ENCODE assay signal across 23 cellular contexts in the genomic region with DNA sequence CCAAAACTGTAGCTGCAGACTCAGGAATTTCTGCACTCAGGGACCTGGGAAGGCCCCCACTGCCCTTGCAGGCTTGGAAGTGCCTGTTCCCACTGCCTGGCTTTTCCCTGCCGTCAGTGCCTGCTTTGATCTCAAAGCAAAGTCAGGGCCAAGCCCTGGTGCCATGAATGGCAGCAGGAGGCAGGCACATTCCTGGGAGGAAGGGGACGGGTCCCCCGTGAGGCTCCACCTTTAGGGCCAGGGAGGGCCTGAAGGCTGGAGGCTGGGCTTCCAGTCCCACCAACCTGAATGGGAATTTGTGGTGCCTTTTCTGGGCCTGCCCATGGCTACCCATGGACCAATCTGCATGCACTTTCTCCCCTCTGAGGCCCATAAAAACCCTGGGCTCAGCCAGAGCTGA. TPM values are rescaled to one million over a fixed set of nuclear protein-coding genes. Genes with fewer than 3 reads are reported as not detected.
DNase-seq lines count a peak whose midpoint lies in the region; TF ChIP-seq lines count a peak whose summit lies in the region.
"Had no signal": no experiment of that assay in that cellular context is flagged by ENCODE, and none has a peak within 500 bp of the region (broad histone marks: within the 10 kb centered on the region; RNA-seq: fewer than 3 reads in every experiment).

No MANE protein-coding gene starts in this region.

- H3K4me2 ChIP-seq in H9 (ENCODE audit: insufficient read depth, insufficient read length, low read length) (no peak overlapping the region), neuronal stem cell (ENCODE audit: insufficient read depth, low read length, poor library complexity, severe bottlenecking) (no peak overlapping the region)
- H3K4me2 ChIP-seq: A549; BLaER1 treated with 17β-estradiol and CSF1 and Interleukin-3, amounts not matched to agents 10 nM and 100 nM had no signal

- no peak overlapping the region for H4K8ac ChIP-seq in H9 (replicated peaks; ENCODE audit: insufficient read length, low read depth, low read length)
- H4K8ac ChIP-seq in neuronal stem cell (ENCODE audit: low read depth, low read length), result no peak overlapping the region

- no peaks in the 10 kb centered on the region for H3K79me1 ChIP-seq in H9 (ENCODE audit: insufficient read depth, low read depth, low read length, poor library complexity, severe bottlenecking)
- no peaks in the 10 kb centered on the region for H3K79me1 ChIP-seq in neuronal stem cell (ENCODE audit: low read depth, low read length)

- H2BK15ac ChIP-seq in H9 (ENCODE audit: low read depth, low read length) (no peak overlapping the region), neuronal stem cell (ENCODE audit: low read length) (no peak overlapping the region)

- H3K4me3 ChIP-seq in neuronal stem cell (ENCODE audit: low read length in 2 of 2), result no peak overlapping the region
- no peak overlapping the region for H3K4me3 ChIP-seq in Peyer's patch
- H3K4me3 ChIP-seq: A549; BLaER1 treated with 17β-estradiol and CSF1 and Interleukin-3, amounts not matched to agents 10 nM and 100 nM; GM12878; HAP-1 had no signal

- H3K4me1 ChIP-seq in H9 (ENCODE audit: insufficient read depth, low read length) (no peaks in the 10 kb centered on the region), neuronal stem cell (ENCODE audit: control insufficient read depth in 2 of 2, insufficient read depth in 1 of 2, low read depth in 1 of 2, low read length in 2 of 2) (no peaks in the 10 kb centered on the region), Peyer's patch (no peaks in the 10 kb centered on the region)
- H3K4me1 ChIP-seq: A549; BLaER1 treated with 17β-estradiol and CSF1 and Interleukin-3, amounts not matched to agents 10 nM and 100 nM; HAP-1 had no signal

- H4K5ac ChIP-seq in H9 (ENCODE audit: insufficient read length, low read depth, low read length), result no peak overlapping the region

- peak; percentile 79 for DNase-seq in H9
- DNase-seq in ecto neural progenitor cell (ENCODE audit: low spot score), result peak; percentile 58
- DNase-seq in islet precursor cell, result peak; percentile 87
- no peak for DNase-seq in neuronal stem cell (ENCODE audit: low spot score)
- DNase-seq in NCI-H524 treated with DMSO at 0.1 percent for 48 hours (lab: John Stamatoyannopoulos, UW), result no peak
- DNase-seq in Peyer's patch, result no peak
- DNase-seq in NK-92 treated with Interleukin-12 subunit alpha and Interleukin-12 subunit beta, amount 100 ng/mL, for 24 hours (lab: John Stamatoyannopoulos, UW), result no peak
- DNase-seq: 8988T; ACHN; AML-193; BE2C; CD4-positive, alpha-beta T cell; CD8-positive, alpha-beta memory T cell; DMS 273 treated with DMSO at 0.1 percent for 48 hours; DMS79; EL; GDM1; GOT3 had no signal

- H3T11ph ChIP-seq in H9 (ENCODE audit: low read length), result no peak overlapping the region

- H3K23me2 ChIP-seq in H9 (ENCODE audit: insufficient read length, low read depth, low read length, poor library complexity, severe bottlenecking), result no peaks in the 10 kb centered on the region

- H3K27me3 ChIP-seq in H9 (ENCODE audit: insufficient read depth, low read length) (no peaks in the 10 kb centered on the region), neuronal stem cell (ENCODE audit: control insufficient read depth in 3 of 3, insufficient read depth in 3 of 3, low read depth in 1 of 3, low read length in 3 of 3) (peaks cover 0 to 45% (median under 1%) of the 10 kb centered on the region in 3 experiments), Peyer's patch (no peaks in the 10 kb centered on the region)
- H3K27me3 ChIP-seq: BE2C; BLaER1 treated with 17β-estradiol and CSF1 and Interleukin-3, amounts not matched to agents 10 nM and 100 nM had no signal

- H3K4me1 Mint-ChIP-seq in H9, result no peaks in the 10 kb centered on the region
- H3K4me1 Mint-ChIP-seq: CD14-positive monocyte; CD8-positive, alpha-beta memory T cell had no signal

- no CpG with 5 or more reads among the region's 3 CpGs for WGBS in H9 (ENCODE audit: extremely low coverage, insufficient read length, low lambda C conversion rate)
- no CpG with 5 or more reads among the region's 3 CpGs for WGBS in neuronal stem cell (ENCODE audit: extremely low coverage in 2 of 2, insufficient read length in 2 of 2, insufficient replicate concordance in 1 of 2), 2 donors

- H3K9ac ChIP-seq in H9 (ENCODE audit: extremely low read depth, insufficient read length, low read length), result no peak overlapping the region
- no peak overlapping the region for H3K9ac ChIP-seq in neuronal stem cell (ENCODE audit: low read depth, low read length, poor library complexity)
- H3K9ac ChIP-seq: BLaER1 treated with 17β-estradiol and CSF1 and Interleukin-3, amounts not matched to agents 10 nM and 100 nM had no signal

- TF ChIP-seq POLR2A in Peyer's patch (IDR thresholded peaks at IDR 0.05), result no peak

- H2AK5ac ChIP-seq in H9 (ENCODE audit: insufficient read length, low read length), result no peak overlapping the region
- no peak overlapping the region for H2AK5ac ChIP-seq in neuronal stem cell (ENCODE audit: low read depth, low read length)

- H3K23ac ChIP-seq in H9 (ENCODE audit: insufficient read length, low read depth, low read length) (no peak overlapping the region), neuronal stem cell (ENCODE audit: low read depth, low read length, poor library complexity) (no peak overlapping the region)

- no peak overlapping the region for H2BK12ac ChIP-seq in H9 (ENCODE audit: insufficient read length, low read depth, low read length)
- no peak overlapping the region for H2BK12ac ChIP-seq in neuronal stem cell (ENCODE audit: low read length)

- H3K79me2 ChIP-seq in H9 (ENCODE audit: insufficient read depth, low read length), result no peaks in the 10 kb centered on the region

- H2BK120ac ChIP-seq in H9 (ENCODE audit: low read depth, low read length, poor library complexity, severe bottlenecking) (no peak overlapping the region), neuronal stem cell (ENCODE audit: low read depth, low read length) (no peak overlapping the region)

- H3K27ac Mint-ChIP-seq in H9, result no peak overlapping the region
- H3K27ac Mint-ChIP-seq: CD14-positive monocyte; CD4-positive, alpha-beta T cell; CD8-positive, alpha-beta memory T cell had no signal

- peaks cover 0 to 4% (median 0%) of the 10 kb centered on the region in 3 experiments; a peak in 2 of 7 replicates for H3K36me3 Mint-ChIP-seq in H9 (ENCODE audit: insufficient read depth in 1 of 3, low read depth in 3 of 3)
- H3K36me3 Mint-ChIP-seq: CD14-positive monocyte; CD8-positive, alpha-beta memory T cell had no signal

- H3K9me3 Mint-ChIP-seq in H9, result peaks cover 0 to 4% of the 10 kb centered on the region in 2 experiments; a peak in 2 of 5 replicates

- H3K27ac ChIP-seq in H9 (ENCODE audit: insufficient read length, low read depth, low read length) (no peak overlapping the region), neuronal stem cell (replicated peaks; ENCODE audit: low read length) (no peak overlapping the region), Peyer's patch (no peak overlapping the region)
- H3K27ac ChIP-seq: A549; BLaER1 treated with 17β-estradiol and CSF1 and Interleukin-3, amounts not matched to agents 10 nM and 100 nM had no signal

- H3K27me3 Mint-ChIP-seq in H9 (ENCODE audit: low read depth), result peaks cover 28% of the 10 kb centered on the region

- H3K4ac ChIP-seq in H9 (ENCODE audit: low read depth, low read length) (no peak overlapping the region), neuronal stem cell (ENCODE audit: low read length) (no peak overlapping the region)

- no peak overlapping the region for H2BK20ac ChIP-seq in H9 (ENCODE audit: low read depth, low read length, poor library complexity, severe bottlenecking)

- TF ChIP-seq CTCF in H9 (conservative IDR thresholded peaks at IDR 0.05) (no peak), Peyer's patch (IDR thresholded peaks at IDR 0.05) (no peak)

- H4K91ac ChIP-seq in H9 (ENCODE audit: insufficient read length, low read depth, low read length) (no peak overlapping the region), neuronal stem cell (ENCODE audit: low read depth, low read length, poor library complexity) (no peak overlapping the region)

- H3K9me3 ChIP-seq in H9 (ENCODE audit: control insufficient read depth, low read depth, low read length) (no peaks in the 10 kb centered on the region), neuronal stem cell (replicated peaks in 1 of 2; ENCODE audit: control insufficient read depth in 2 of 2, insufficient read depth in 1 of 2, low read depth in 1 of 2, low read length in 2 of 2) (peaks cover 2 to 6% of the 10 kb centered on the region in 2 donors), Peyer's patch (peaks cover 0 to 14% (median 0%) of the 10 kb centered on the region in 4 donors)
- H3K9me3 ChIP-seq: BE2C, HAP-1 had no signal

- H3K56ac ChIP-seq in H9 (ENCODE audit: insufficient read length, low read depth, low read length), result no peak overlapping the region

- H3K4me3 Mint-ChIP-seq in H9, result no peak overlapping the region
- H3K4me3 Mint-ChIP-seq: CD14-positive monocyte; CD4-positive, alpha-beta T cell; CD8-positive, alpha-beta memory T cell had no signal

- H3K18ac ChIP-seq in H9 (ENCODE audit: insufficient read length, low read depth, low read length) (no peak overlapping the region), neuronal stem cell (ENCODE audit: low read length) (peak overlapping the region; percentile 71)

- no peaks in the 10 kb centered on the region for H4K20me1 ChIP-seq in H9 (ENCODE audit: control insufficient read depth, insufficient read depth, insufficient read length)
- H4K20me1 ChIP-seq: BLaER1 treated with 17β-estradiol and CSF1 and Interleukin-3, amounts not matched to agents 10 nM and 100 nM had no signal

- no peak overlapping the region for H3K14ac ChIP-seq in H9 (ENCODE audit: insufficient read depth, low read length)
- H3K14ac ChIP-seq in neuronal stem cell (ENCODE audit: low read length), result no peak overlapping the region

- H2BK5ac ChIP-seq in H9 (ENCODE audit: insufficient read length, low read length) (no peak overlapping the region), neuronal stem cell (ENCODE audit: low read length) (no peak overlapping the region)

- H2AFZ ChIP-seq in H9 (ENCODE audit: low read length) (no peak overlapping the region), neuronal stem cell (ENCODE audit: low read length) (no peak overlapping the region)

- H3K36me3 ChIP-seq in neuronal stem cell (replicated peaks in 1 of 2; ENCODE audit: control insufficient read depth in 2 of 2, insufficient read depth in 2 of 2, low read length in 2 of 2), result no peaks in the 10 kb centered on the region
- no peaks in the 10 kb centered on the region for H3K36me3 ChIP-seq in Peyer's patch
- H3K36me3 ChIP-seq: BE2C; BLaER1 treated with 17β-estradiol and CSF1 and Interleukin-3, amounts not matched to agents 10 nM and 100 nM; HAP-1 had no signal

RNA-seq across cellular contexts. Expression of gene WNT7B, which starts 10.5 kb away (rescaled TPM):
- total RNA-seq in H9 (2021), result 0.09 and 0.31 TPM in 2 replicates
- polyA plus RNA-seq in neuronal stem cell (2013, experiment 1 of 2), result 8.6 TPM
- polyA plus RNA-seq in neuronal stem cell (2013, experiment 2 of 2), result 8.5 TPM
- not detected for total RNA-seq in Peyer's patch
- total RNA-seq: CD4-positive, alpha-beta T cell; CD8-positive, alpha-beta memory T cell; GM12878 had no signal
- polyA plus RNA-seq: CD14-positive monocyte; CD8-positive, alpha-beta memory T cell had no signal

Comparison
In these comparisons a context has a peak if more than half of its experiments do, and no peak if none do; other contexts are left out.
1. DNase-seq: peak in H9 (single experiment), ecto neural progenitor cell (single experiment) and islet precursor cell (single experiment); none in neuronal stem cell (single experiment), NCI-H524 treated with DMSO at 0.1 percent for 48 hours (single experiment), Peyer's patch (0 of 3) and NK-92 treated with Interleukin-12 subunit alpha and Interleukin-12 subunit beta, amount 100 ng/mL, for 24 hours (single experiment).